Comparison of ENCODE assay signal across 13 cellular contexts in the genomic region with DNA sequence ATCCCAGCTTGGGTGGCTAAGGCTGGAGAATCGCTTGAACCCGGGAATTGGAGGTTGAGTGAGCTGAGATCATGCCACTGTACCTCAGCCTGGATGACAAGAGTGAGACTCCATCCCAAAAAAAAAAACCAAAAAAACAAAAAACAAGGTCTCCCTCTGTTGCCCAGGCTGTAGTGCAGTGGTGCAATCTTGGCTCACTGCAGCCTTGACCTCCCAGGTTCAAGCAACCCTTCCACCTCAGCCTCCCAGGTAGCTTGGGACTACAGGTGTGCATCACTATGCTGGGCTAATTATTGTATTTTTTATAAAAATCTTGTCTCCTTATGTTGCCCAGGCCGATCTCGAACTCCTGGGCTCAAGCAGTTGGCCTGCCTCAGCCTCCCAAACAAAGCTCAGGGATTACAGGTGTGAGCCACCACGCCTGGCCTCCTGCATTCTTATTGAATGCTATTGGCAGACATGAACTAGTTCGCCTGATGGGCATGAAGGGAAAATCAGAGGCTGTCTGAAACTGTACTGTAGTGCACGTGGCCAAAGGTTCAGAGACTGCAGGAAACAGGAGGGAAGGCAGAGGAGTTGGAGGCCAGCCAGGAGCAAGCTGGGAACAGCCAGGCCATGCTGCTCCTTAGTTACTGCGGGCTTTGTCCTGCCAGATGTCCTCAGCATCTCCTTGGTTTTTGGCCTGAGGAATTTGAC. TPM values are rescaled to one million over a fixed set of nuclear protein-coding genes. Genes with fewer than 3 reads are reported as not detected.
DNase-seq lines count a peak whose midpoint lies in the region; ATAC-seq and TF ChIP-seq lines count a peak whose summit lies in the region.
"Had no signal": no experiment of that assay in that cellular context is flagged by ENCODE, and none has a peak within 500 bp of the region (broad histone marks: within the 10 kb centered on the region; RNA-seq: fewer than 3 reads in every experiment).

No MANE protein-coding gene starts in this region.

- H3K4me3 ChIP-seq in right lobe of liver = no peak overlapping the region
- no peak overlapping the region for H3K4me3 ChIP-seq in osteoblast (ENCODE audit: insufficient read depth, low read length)

- H3K9me3 Mint-ChIP-seq in activated naive CD4-positive, alpha-beta T cell treated with anti-CD3 and anti-CD28 coated beads, Interleukin-2, amount 10 ng/mL, durations not matched to agents 7 days and 5 days = no peaks in the 10 kb centered on the region
- H3K9me3 Mint-ChIP-seq: CD8-positive, alpha-beta T cell; stimulated activated naive CD8-positive, alpha-beta T cell treated with anti-CD3 and anti-CD28 coated beads, Interleukin-15, Interleukin-2, amounts not matched to agents 100 ng/mL and 50 ng/mL, for 24 hours had no signal

- H3K4me1 ChIP-seq in right lobe of liver (no peaks in the 10 kb centered on the region), osteoblast (ENCODE audit: insufficient read depth, low read length) (no peaks in the 10 kb centered on the region)

- H3K9me3 ChIP-seq in right lobe of liver = no peaks in the 10 kb centered on the region
- no peaks in the 10 kb centered on the region for H3K9me3 ChIP-seq in osteoblast (ENCODE audit: low read depth, low read length)

- no peak for TF ChIP-seq CTCF in right lobe of liver (IDR thresholded peaks at IDR 0.05)
- no peak for TF ChIP-seq CTCF in osteoblast (IDR thresholded peaks at IDR 0.05; ENCODE audit: extremely low read depth, low read depth, low read length)

- H3K27ac Mint-ChIP-seq in activated naive CD4-positive, alpha-beta T cell treated with anti-CD3 and anti-CD28 coated beads, Interleukin-2, amount 10 ng/mL, durations not matched to agents 7 days and 5 days = no peak overlapping the region
- H3K27ac Mint-ChIP-seq: CD8-positive, alpha-beta T cell; stimulated activated naive CD8-positive, alpha-beta T cell treated with anti-CD3 and anti-CD28 coated beads, Interleukin-15, Interleukin-2, amounts not matched to agents 100 ng/mL and 50 ng/mL, for 24 hours had no signal

- H3K36me3 ChIP-seq in right lobe of liver = no peaks in the 10 kb centered on the region
- no peaks in the 10 kb centered on the region for H3K36me3 ChIP-seq in osteoblast (ENCODE audit: insufficient read depth, low read length)

- H3K27me3 Mint-ChIP-seq in activated naive CD4-positive, alpha-beta T cell treated with anti-CD3 and anti-CD28 coated beads, Interleukin-2, amount 10 ng/mL, durations not matched to agents 7 days and 5 days = peaks cover 19% of the 10 kb centered on the region
- H3K27me3 Mint-ChIP-seq: stimulated activated naive CD8-positive, alpha-beta T cell treated with anti-CD3 and anti-CD28 coated beads, Interleukin-15, Interleukin-2, amounts not matched to agents 100 ng/mL and 50 ng/mL, for 24 hours had no signal

- no peak overlapping the region for H3K4me2 ChIP-seq in osteoblast (ENCODE audit: insufficient read depth, low read length)

- intact Hi-C loops in right lobe of liver (cut with DNase I) = no loop called here

- WGBS in right lobe of liver (ENCODE audit: insufficient coverage, low coverage, low lambda C conversion rate, missing lambda C conversion rate) = 79% methylated on average over 8 of the region's 8 CpGs

- H3K36me3 Mint-ChIP-seq in activated naive CD4-positive, alpha-beta T cell treated with anti-CD3 and anti-CD28 coated beads, Interleukin-2, amount 10 ng/mL, durations not matched to agents 7 days and 5 days = no peaks in the 10 kb centered on the region
- H3K36me3 Mint-ChIP-seq: CD8-positive, alpha-beta T cell had no signal

- H3K27ac ChIP-seq in right lobe of liver = no peak overlapping the region
- H3K27ac ChIP-seq in osteoblast (ENCODE audit: low read depth, low read length) = no peak overlapping the region
- H3K27ac ChIP-seq: RWPE1 had no signal

- DNase-seq in CD1c-positive myeloid dendritic cell (ENCODE audit: extremely low spot score) (peak; percentile 0), M059J (ENCODE audit: low read depth) (peak; percentile 21), cerebellum (ENCODE audit: low spot score) (peak; percentile 89), right lobe of liver (peak in 2 of 3 donors; percentile 47 to 49), osteoblast (ENCODE audit: insufficient read length, low spot score, missing footprints) (no peak)
- DNase-seq in activated naive CD4-positive, alpha-beta T cell treated with anti-CD3 and anti-CD28 coated beads, Interleukin-2, amount 10 ng/mL, durations not matched to agents 7 days and 5 days = no peak
- DNase-seq: activated effector memory CD4-positive, alpha-beta T cell treated with anti-CD3 and anti-CD28 coated beads, Interleukin-2, amount 50 U/mL, for 16 hours; CD8-positive, alpha-beta T cell; NCI-H1930 had no signal

- CTCF ChIA-PET in activated naive CD4-positive, alpha-beta T cell treated with anti-CD3 and anti-CD28 coated beads, Interleukin-2, amount 10 ng/mL, durations not matched to agents 7 days and 5 days (lab: Charles Lee) = no interaction called here

- H3K4me1 Mint-ChIP-seq in activated naive CD4-positive, alpha-beta T cell treated with anti-CD3 and anti-CD28 coated beads, Interleukin-2, amount 10 ng/mL, durations not matched to agents 7 days and 5 days = no peaks in the 10 kb centered on the region

- no peak overlapping the region for H2AFZ ChIP-seq in osteoblast (ENCODE audit: low read length)

- no peak overlapping the region for H3K4me3 Mint-ChIP-seq in activated naive CD4-positive, alpha-beta T cell treated with anti-CD3 and anti-CD28 coated beads, Interleukin-2, amount 10 ng/mL, durations not matched to agents 7 days and 5 days
- H3K4me3 Mint-ChIP-seq: CD8-positive, alpha-beta T cell; stimulated activated naive CD8-positive, alpha-beta T cell treated with anti-CD3 and anti-CD28 coated beads, Interleukin-15, Interleukin-2, amounts not matched to agents 100 ng/mL and 50 ng/mL, for 24 hours had no signal

- no peaks in the 10 kb centered on the region for H4K20me1 ChIP-seq in osteoblast (ENCODE audit: insufficient read depth, low read length)

- H3K27me3 ChIP-seq in right lobe of liver = no peaks in the 10 kb centered on the region
- H3K27me3 ChIP-seq in osteoblast (ENCODE audit: insufficient read depth, low read length) = no peaks in the 10 kb centered on the region

- no peaks in the 10 kb centered on the region for H3K79me2 ChIP-seq in osteoblast (ENCODE audit: insufficient read depth, low read length)

- TF ChIP-seq POLR2A in right lobe of liver (IDR thresholded peaks at IDR 0.05) = no peak

- ATAC-seq in right lobe of liver (peak; percentile 50 to 68 (median 59)), HG03159 (IDR thresholded peaks at IDR 0.05; ENCODE audit: unreplicated experiment) (no peak), GM21526 (IDR thresholded peaks at IDR 0.05; ENCODE audit: low FRiP score, unreplicated experiment) (no peak)
- ATAC-seq: CD8-positive, alpha-beta T cell had no signal

RNA-seq across cellular contexts. Expression of a gene that starts 16.0 kb away (rescaled TPM):
- total RNA-seq in M059J (2014; rRNA removed; shearing (Covaris generic)) = 4.7 and 8.0 TPM in 2 replicates
- total RNA-seq in cerebellum (7.9 TPM), right lobe of liver (10 to 100 TPM in 5 of 6 experiments, 1 to 10 TPM in 1; 9.1 to 13.4 (median 12.0) TPM), osteoblast (13.0 and 15.0 TPM in 2 replicates)

Comparison
In these comparisons a context has a peak if more than half of its experiments do, and no peak if none do; other contexts are left out.
1. DNase-seq: peak in CD1c-positive myeloid dendritic cell (single experiment), M059J (single experiment), cerebellum (single experiment) and right lobe of liver (2 of 3); none in osteoblast (single experiment) and activated naive CD4-positive, alpha-beta T cell treated with anti-CD3 and anti-CD28 coated beads, Interleukin-2, amount 10 ng/mL, durations not matched to agents 7 days and 5 days (single experiment).
2. ATAC-seq: peak in right lobe of liver (4 of 4); none in HG03159 (single experiment) and GM21526 (single experiment).